8 cellular contexts compared by ENCODE assay signal in genomic region chr19:46404039-46404883, GRCh38.
DNase-seq lines count a peak whose midpoint lies in the region; ATAC-seq and TF ChIP-seq lines count a peak whose summit lies in the region.

No MANE protein-coding gene starts in this region.

- H3K9me3 Mint-ChIP-seq in central memory CD8-positive, alpha-beta T cell, result no peaks in the 10 kb centered on the region

- H3K36me3 Mint-ChIP-seq in central memory CD8-positive, alpha-beta T cell (ENCODE audit: insufficient read depth), result no peaks in the 10 kb centered on the region

- DNase-seq in 8988T (peak; percentile 52), HFF-Myc (ENCODE audit: extremely low read depth, low read depth) (no peak), left kidney (ENCODE audit: low read depth, low spot score) (peak; percentile 82)
- DNase-seq in central memory CD8-positive, alpha-beta T cell (ENCODE audit: low spot score in 2 of 2), result no peak

- peaks cover 73% of the 10 kb centered on the region for H3K27me3 Mint-ChIP-seq in central memory CD8-positive, alpha-beta T cell

- H3K9me3 ChIP-seq in subcutaneous abdominal adipose tissue (ENCODE audit: control insufficient read depth in 5 of 5, low read length in 5 of 5), result no peaks in the 10 kb centered on the region

- ATAC-seq in central memory CD8-positive, alpha-beta T cell (replicated peaks; ENCODE audit: extremely low read depth, poor library complexity, severe bottlenecking), result no peak
- ATAC-seq in GM18519 (IDR thresholded peaks at IDR 0.05; ENCODE audit: low FRiP score, unreplicated experiment) (no peak), GM18511 (IDR thresholded peaks at IDR 0.05; ENCODE audit: unreplicated experiment) (no peak), HG02870 (IDR thresholded peaks at IDR 0.05; ENCODE audit: unreplicated experiment) (no peak)

- H3K27ac ChIP-seq in subcutaneous abdominal adipose tissue (ENCODE audit: low read depth, low read length), result peak overlapping the region; percentile 16

- no peak overlapping the region for H3K27ac Mint-ChIP-seq in central memory CD8-positive, alpha-beta T cell (ENCODE audit: low read depth)

- H3K27me3 ChIP-seq in subcutaneous abdominal adipose tissue (ENCODE audit: control insufficient read depth in 5 of 5, insufficient read depth in 4 of 5, low read length in 5 of 5), result peaks cover 18 to 47% (median 34%) of the 10 kb centered on the region in 5 donors

- TF ChIP-seq CTCF in HFF-Myc (IDR thresholded peaks at IDR 0.05; ENCODE audit: low read depth, low read length, missing control alignments), result peak; percentile 31

- H3K4me3 ChIP-seq in HFF-Myc (replicated peaks; ENCODE audit: low read depth, low read length) (peak overlapping the region; percentile 24; the same call in 1 of the 2 replicates), subcutaneous abdominal adipose tissue (ENCODE audit: low read depth in 1 of 5, low read length in 5 of 5) (peak overlapping the region; percentile 60 to 84 (median 64))

- H3K4me1 Mint-ChIP-seq in central memory CD8-positive, alpha-beta T cell, result peaks cover 25% of the 10 kb centered on the region

- H3K36me3 ChIP-seq in subcutaneous abdominal adipose tissue (ENCODE audit: control insufficient read depth in 5 of 5, insufficient read depth in 5 of 5, low read length in 5 of 5), result no peaks in the 10 kb centered on the region

- peak overlapping the region in 4 of 5 donors; percentile 5 to 66 (median 50) for H3K9ac ChIP-seq in subcutaneous abdominal adipose tissue (ENCODE audit: low read length in 5 of 5)

- H3K4me1 ChIP-seq in subcutaneous abdominal adipose tissue (ENCODE audit: control insufficient read depth in 5 of 5, insufficient read depth in 5 of 5, low read length in 5 of 5), result peaks cover 2 to 32% (median 22%) of the 10 kb centered on the region in 5 donors

- peak overlapping the region; percentile 74 for H3K4me3 Mint-ChIP-seq in central memory CD8-positive, alpha-beta T cell

Comparison
In these comparisons a context has a peak if more than half of its experiments do, and no peak if none do; other contexts are left out.
1. DNase-seq: peak in 8988T (single experiment) and left kidney (single experiment); none in HFF-Myc (single experiment) and central memory CD8-positive, alpha-beta T cell (0 of 2).